28 cellular contexts compared by ENCODE assay signal in genomic region chr2:42783511-42783910, GRCh38. TPM values are rescaled to one million over a fixed set of nuclear protein-coding genes. Genes with fewer than 3 reads are reported as not detected.
"Had no signal": no experiment of that assay in that cellular context is flagged by ENCODE, and none has a peak within 500 bp of the region (broad histone marks: within the 10 kb centered on the region; RNA-seq: fewer than 3 reads in every experiment).

No MANE protein-coding gene starts in this region.

- ATAC-seq: activated CD4-positive, alpha-beta T cell treated with anti-CD3 and anti-CD28 coated beads for 36 hours; activated CD8-positive, alpha-beta T cell treated with anti-CD3 and anti-CD28 coated beads for 36 hours; activated T-cell treated with anti-CD3 and anti-CD28 coated beads, Interleukin-2, amount 50 U/mL, for 4 hours; activated T-helper 17 cell treated with anti-CD3 and anti-CD28 coated beads, Interleukin-2, amount 50 U/mL, for 72 hours; gastroesophageal sphincter had no signal

- H3K4me1 ChIP-seq: ascending aorta, breast epithelium had no signal

- H3K27me3 ChIP-seq: ascending aorta, breast epithelium, cardiac muscle cell, dorsolateral prefrontal cortex, esophagus muscularis mucosa, gastroesophageal sphincter had no signal

- H3K4me3 ChIP-seq: ascending aorta, breast epithelium, cardiac muscle cell, coronary artery, dorsolateral prefrontal cortex, esophagus muscularis mucosa, gastroesophageal sphincter had no signal

- H3K27ac ChIP-seq: ascending aorta, breast epithelium, cardiac muscle cell, coronary artery, dorsolateral prefrontal cortex, esophagus muscularis mucosa, gastroesophageal sphincter had no signal

- H3K27ac Mint-ChIP-seq: activated CD4-positive, alpha-beta T cell treated with anti-CD3 and anti-CD28 coated beads for 36 hours; activated CD4-positive, alpha-beta T cell treated with anti-CD3 and anti-CD28 coated beads, Interleukin-2, amount 10 ng/mL, durations not matched to agents 24 days and 14 days; activated CD8-positive, alpha-beta T cell treated with anti-CD3 and anti-CD28 coated beads for 36 hours; activated naive CD4-positive, alpha-beta T cell treated with anti-CD3 and anti-CD28 coated beads, Interleukin-2, amount 50 U/mL, for 24 hours; activated naive CD8-positive, alpha-beta T cell treated with anti-CD3 and anti-CD28 coated beads, Interleukin-2, amount 10 ng/mL, durations not matched to agents 7 days and 5 days; activated T-helper 17 cell treated with anti-CD3 and anti-CD28 coated beads, Interleukin-2, amount 50 U/mL, for 72 hours; brain; dendritic cell treated with granulocyte-macrophage colony-stimulating factor and Interleukin-4, amounts not matched to agents 40 ng/mL and 50 ng/mL, for 4 days had no signal

- DNase-seq: activated CD4-positive, alpha-beta T cell treated with anti-CD3 and anti-CD28 coated beads for 36 hours; activated CD4-positive, alpha-beta T cell treated with anti-CD3 and anti-CD28 coated beads, Interleukin-2, amount 10 ng/mL, durations not matched to agents 24 days and 14 days; activated CD4-positive, CD25-positive, alpha-beta regulatory T cell; activated CD4-positive, CD25-positive, alpha-beta regulatory T cell treated with anti-CD3 and anti-CD28 coated beads, Interleukin-2, amount 50 U/mL, for 72 hours; activated CD8-positive, alpha-beta T cell treated with anti-CD3 and anti-CD28 coated beads for 36 hours; activated effector memory CD4-positive, alpha-beta T cell treated with Interleukin-2 at 50 U/mL for 16 hours; activated gamma-delta T cell treated with Interleukin-2 at 50 U/mL for 16 hours; activated naive CD4-positive, alpha-beta T cell treated with Interleukin-2 at 50 U/mL for 16 hours; activated naive CD8-positive, alpha-beta T cell treated with anti-CD3 and anti-CD28 coated beads, Interleukin-2, amount 10 ng/mL, durations not matched to agents 7 days and 5 days; activated T-cell treated with anti-CD3 and anti-CD28 coated beads, Interleukin-2, amount 50 U/mL, for 4 hours; central memory CD4-positive, alpha-beta T cell; cerebellar nuclear complex; effector memory CD4-positive, alpha-beta T cell; erythroblast; foreskin melanocyte; T-helper 2 cell had no signal

- H3K27me3 Mint-ChIP-seq: activated CD4-positive, alpha-beta T cell treated with anti-CD3 and anti-CD28 coated beads, Interleukin-2, amount 10 ng/mL, durations not matched to agents 24 days and 14 days; activated naive CD4-positive, alpha-beta T cell treated with anti-CD3 and anti-CD28 coated beads, Interleukin-2, amount 50 U/mL, for 24 hours; activated naive CD8-positive, alpha-beta T cell treated with anti-CD3 and anti-CD28 coated beads, Interleukin-2, amount 10 ng/mL, durations not matched to agents 7 days and 5 days; dendritic cell treated with granulocyte-macrophage colony-stimulating factor and Interleukin-4, amounts not matched to agents 40 ng/mL and 50 ng/mL, for 4 days had no signal

- H3K9me3 ChIP-seq: ascending aorta, breast epithelium, esophagus muscularis mucosa, gastroesophageal sphincter had no signal

- H3K4me1 Mint-ChIP-seq: activated CD4-positive, alpha-beta T cell treated with anti-CD3 and anti-CD28 coated beads for 36 hours; activated naive CD4-positive, alpha-beta T cell treated with anti-CD3 and anti-CD28 coated beads, Interleukin-2, amount 50 U/mL, for 24 hours; activated naive CD8-positive, alpha-beta T cell treated with anti-CD3 and anti-CD28 coated beads, Interleukin-2, amount 10 ng/mL, durations not matched to agents 7 days and 5 days; activated T-helper 17 cell treated with anti-CD3 and anti-CD28 coated beads, Interleukin-2, amount 50 U/mL, for 72 hours had no signal

- H3K36me3 ChIP-seq: breast epithelium, cardiac muscle cell had no signal

- H3K4me3 Mint-ChIP-seq: activated CD4-positive, alpha-beta T cell treated with anti-CD3 and anti-CD28 coated beads for 36 hours; activated CD4-positive, alpha-beta T cell treated with anti-CD3 and anti-CD28 coated beads, Interleukin-2, amount 10 ng/mL, durations not matched to agents 24 days and 14 days; activated CD8-positive, alpha-beta T cell treated with anti-CD3 and anti-CD28 coated beads for 36 hours; activated naive CD4-positive, alpha-beta T cell treated with anti-CD3 and anti-CD28 coated beads, Interleukin-2, amount 50 U/mL, for 24 hours; activated naive CD8-positive, alpha-beta T cell treated with anti-CD3 and anti-CD28 coated beads, Interleukin-2, amount 10 ng/mL, durations not matched to agents 7 days and 5 days; activated T-cell treated with anti-CD3 and anti-CD28 coated beads, Interleukin-2, amount 50 U/mL, for 4 hours; activated T-helper 17 cell treated with anti-CD3 and anti-CD28 coated beads, Interleukin-2, amount 50 U/mL, for 72 hours; brain; dendritic cell treated with granulocyte-macrophage colony-stimulating factor and Interleukin-4, amounts not matched to agents 40 ng/mL and 50 ng/mL, for 4 days had no signal

- H3K9me3 Mint-ChIP-seq: activated CD4-positive, alpha-beta T cell treated with anti-CD3 and anti-CD28 coated beads, Interleukin-2, amount 10 ng/mL, durations not matched to agents 24 days and 14 days; activated naive CD4-positive, alpha-beta T cell treated with anti-CD3 and anti-CD28 coated beads, Interleukin-2, amount 50 U/mL, for 24 hours; activated T-cell treated with anti-CD3 and anti-CD28 coated beads, Interleukin-2, amount 50 U/mL, for 4 hours; activated T-helper 17 cell treated with anti-CD3 and anti-CD28 coated beads, Interleukin-2, amount 50 U/mL, for 72 hours; dendritic cell treated with granulocyte-macrophage colony-stimulating factor and Interleukin-4, amounts not matched to agents 40 ng/mL and 50 ng/mL, for 4 days had no signal

RNA-seq across cellular contexts. Expression of gene HAAO, which starts 8.9 kb away (rescaled TPM):
- total RNA-seq: glomerular endothelial cell had no signal

RNA-seq across cellular contexts. Expression of gene OXER1, which starts 19.6 kb away (rescaled TPM):
- total RNA-seq: activated naive CD8-positive, alpha-beta T cell treated with anti-CD3 and anti-CD28 coated beads, Interleukin-2, amount 10 ng/mL, durations not matched to agents 7 days and 5 days; glomerular endothelial cell had no signal
